ENCODE assay signal across 8 cellular contexts in genomic region chr1:218459878-218460277, GRCh38.
DNase-seq lines count a peak whose midpoint lies in the region; ATAC-seq and TF ChIP-seq lines count a peak whose summit lies in the region.

No MANE protein-coding gene starts in this region.

- H3K27me3 ChIP-seq in MG63 (no peaks in the 10 kb centered on the region), colonic mucosa (no peaks in the 10 kb centered on the region), mesenchymal stem cell (ENCODE audit: control insufficient read depth in 1 of 2, insufficient read depth in 1 of 2, low read length in 2 of 2) (no peaks in the 10 kb centered on the region)

- DNase-seq in MG63 (peak; percentile 68), colonic mucosa (no peak), mesenchymal stem cell (peak; percentile 80), NCI-H2171 treated with DMSO at 0.1 percent for 48 hours (lab: John Stamatoyannopoulos, UW) (no peak), NCI-H1417 treated with DMSO at 0.1 percent for 48 hours (lab: John Stamatoyannopoulos, UW) (no peak), NCI-H774 (lab: John Stamatoyannopoulos, UW) (no peak)
- DNase-seq in activated CD4-positive, CD25-positive, alpha-beta regulatory T cell (lab: John Stamatoyannopoulos, UW), result no peak

- intact Hi-C loops in colonic mucosa (cut with DNase I), result no loop called here

- H2BK15ac ChIP-seq in mesenchymal stem cell (ENCODE audit: low read depth, poor library complexity, severe bottlenecking), result no peak overlapping the region

- H3K4me3 ChIP-seq in MG63 (no peak overlapping the region), colonic mucosa (no peak overlapping the region), mesenchymal stem cell (ENCODE audit: insufficient read depth in 1 of 2, low read depth in 1 of 2, low read length in 2 of 2) (peak overlapping the region in 1 of 2 experiments; percentile 7)

- no peak overlapping the region for H3K9ac ChIP-seq in colonic mucosa (ENCODE audit: low read depth in 2 of 2, low read length in 2 of 2)
- peak overlapping the region; percentile 80 for H3K9ac ChIP-seq in mesenchymal stem cell (ENCODE audit: low read length)

- no peak for TF ChIP-seq CTCF in colonic mucosa (IDR thresholded peaks at IDR 0.05)

- 8% methylated on average over 2 of the region's 4 CpGs for WGBS in mesenchymal stem cell

- peak overlapping the region; percentile 46 to 62 for H3K18ac ChIP-seq in mesenchymal stem cell (ENCODE audit: low read depth in 1 of 2, low read length in 2 of 2)

- peak overlapping the region; percentile 79 for H2BK5ac ChIP-seq in mesenchymal stem cell (ENCODE audit: low read depth, low read length, poor library complexity, severe bottlenecking)

- no peak overlapping the region for H3K14ac ChIP-seq in mesenchymal stem cell (ENCODE audit: low read length in 2 of 2)

- H3K79me1 ChIP-seq in mesenchymal stem cell (replicated peaks; ENCODE audit: low read length, poor library complexity, severe bottlenecking), result no peaks in the 10 kb centered on the region

- peak; percentile 86 for ATAC-seq in GM18511 (IDR thresholded peaks at IDR 0.05; ENCODE audit: unreplicated experiment)

- H3K9me3 ChIP-seq in MG63 (peaks cover 3% of the 10 kb centered on the region; the same call in 1 of the 2 replicates), colonic mucosa (no peaks in the 10 kb centered on the region), mesenchymal stem cell (ENCODE audit: control insufficient read depth, low read length) (no peaks in the 10 kb centered on the region)

- peak overlapping the region; percentile 77 for H4K8ac ChIP-seq in mesenchymal stem cell (ENCODE audit: low read length)

- H3K27ac ChIP-seq in colonic mucosa (peak overlapping the region; percentile 7), mesenchymal stem cell (ENCODE audit: low read length, poor library complexity, severe bottlenecking) (peak overlapping the region; percentile 87)

- H3K36me3 ChIP-seq in MG63, result no peaks in the 10 kb centered on the region
- H3K36me3 ChIP-seq in colonic mucosa, result no peaks in the 10 kb centered on the region
- H3K36me3 ChIP-seq in mesenchymal stem cell (ENCODE audit: control insufficient read depth in 1 of 2, insufficient read depth in 2 of 2, low read depth in 1 of 2, low read length in 2 of 2), result no peaks in the 10 kb centered on the region

- peak overlapping the region; percentile 4 for H2BK120ac ChIP-seq in mesenchymal stem cell (ENCODE audit: low read depth, low read length)

- H2BK12ac ChIP-seq in mesenchymal stem cell (ENCODE audit: low read length in 2 of 2), result peak overlapping the region; percentile 71 to 84

- no peak overlapping the region for H4K91ac ChIP-seq in mesenchymal stem cell (ENCODE audit: low read length)

- no peak overlapping the region for H2AFZ ChIP-seq in mesenchymal stem cell (ENCODE audit: low read depth, low read length)

- no peak overlapping the region for H2AK5ac ChIP-seq in mesenchymal stem cell (ENCODE audit: low read length, severe bottlenecking)

- H3K4ac ChIP-seq in mesenchymal stem cell (ENCODE audit: low read depth in 1 of 2, low read length in 2 of 2), result no peak overlapping the region

- H3K4me2 ChIP-seq in mesenchymal stem cell (ENCODE audit: low read length, poor library complexity, severe bottlenecking), result peak overlapping the region; percentile 30

- H3K23ac ChIP-seq in mesenchymal stem cell (ENCODE audit: low read length in 2 of 2), result no peak overlapping the region

- H3K4me1 ChIP-seq in colonic mucosa, result no peaks in the 10 kb centered on the region
- H3K4me1 ChIP-seq in mesenchymal stem cell (ENCODE audit: control insufficient read depth, insufficient read depth, low read depth, low read length), result peaks cover 16% of the 10 kb centered on the region

Comparison
In these comparisons a context has a peak if more than half of its experiments do, and no peak if none do; other contexts are left out.
1. DNase-seq: peak in MG63 (single experiment) and mesenchymal stem cell (single experiment); none in colonic mucosa (single experiment), activated CD4-positive, CD25-positive, alpha-beta regulatory T cell (0 of 4), NCI-H2171 treated with DMSO at 0.1 percent for 48 hours (single experiment), NCI-H1417 treated with DMSO at 0.1 percent for 48 hours (single experiment) and NCI-H774 (single experiment).